In genomic region chr2:121974919-121975654, GRCh38 we compare ENCODE assay signal across 1 cellular context.
TF ChIP-seq lines count a peak whose summit lies in the region.

No MANE protein-coding gene starts in this region.

TF ChIP-seq in HepG2, 621 proteins besides CTCF, POLR2A, EP300 and RAD21 (continued from another document and continues in another):
- TF ChIP-seq E2F1 (CRISPR knock-in tag; IDR thresholded peaks at IDR 0.05): no peak
- no peak for TF ChIP-seq MXD4 (CRISPR knock-in tag; IDR thresholded peaks at IDR 0.05)
- TF ChIP-seq KLF16 (CRISPR knock-in tag; IDR thresholded peaks at IDR 0.05): 0 out of 4 replicates have a peak, but pooled peaks of 1 of the 2 experiments have one; percentile 24
- TF ChIP-seq MYC (CRISPR knock-in tag; IDR thresholded peaks at IDR 0.05; ENCODE audit: borderline replicate concordance): no peak
- no peak for TF ChIP-seq REXO4 (CRISPR knock-in tag; IDR thresholded peaks at IDR 0.05; ENCODE audit: borderline replicate concordance)
- 0 out of 2 replicates have a peak, but pooled peaks have one; percentile 46 for TF ChIP-seq ZNF784 (CRISPR knock-in tag; IDR thresholded peaks at IDR 0.05; ENCODE audit: borderline replicate concordance)
- peak; percentile 34; the same call in 1 of the 2 replicates for TF ChIP-seq ZNF687 (CRISPR knock-in tag; IDR thresholded peaks at IDR 0.05)
- TF ChIP-seq PITX1 (CRISPR knock-in tag; IDR thresholded peaks at IDR 0.05): 0 out of 2 replicates have a peak, but pooled peaks have one; percentile 52
- no peak for TF ChIP-seq ZBTB7A (CRISPR knock-in tag; IDR thresholded peaks at IDR 0.05)
- no peak for TF ChIP-seq ZNF557 (CRISPR knock-in tag; IDR thresholded peaks at IDR 0.05)
- no peak for TF ChIP-seq ZBTB14 (CRISPR knock-in tag; IDR thresholded peaks at IDR 0.05)
- no peak for TF ChIP-seq ZNF629 (CRISPR knock-in tag; conservative IDR thresholded peaks at IDR 0.05)
- no peak for TF ChIP-seq KDM2A (CRISPR knock-in tag; IDR thresholded peaks at IDR 0.05; ENCODE audit: borderline replicate concordance, low read depth)
- TF ChIP-seq, protein P1, sequence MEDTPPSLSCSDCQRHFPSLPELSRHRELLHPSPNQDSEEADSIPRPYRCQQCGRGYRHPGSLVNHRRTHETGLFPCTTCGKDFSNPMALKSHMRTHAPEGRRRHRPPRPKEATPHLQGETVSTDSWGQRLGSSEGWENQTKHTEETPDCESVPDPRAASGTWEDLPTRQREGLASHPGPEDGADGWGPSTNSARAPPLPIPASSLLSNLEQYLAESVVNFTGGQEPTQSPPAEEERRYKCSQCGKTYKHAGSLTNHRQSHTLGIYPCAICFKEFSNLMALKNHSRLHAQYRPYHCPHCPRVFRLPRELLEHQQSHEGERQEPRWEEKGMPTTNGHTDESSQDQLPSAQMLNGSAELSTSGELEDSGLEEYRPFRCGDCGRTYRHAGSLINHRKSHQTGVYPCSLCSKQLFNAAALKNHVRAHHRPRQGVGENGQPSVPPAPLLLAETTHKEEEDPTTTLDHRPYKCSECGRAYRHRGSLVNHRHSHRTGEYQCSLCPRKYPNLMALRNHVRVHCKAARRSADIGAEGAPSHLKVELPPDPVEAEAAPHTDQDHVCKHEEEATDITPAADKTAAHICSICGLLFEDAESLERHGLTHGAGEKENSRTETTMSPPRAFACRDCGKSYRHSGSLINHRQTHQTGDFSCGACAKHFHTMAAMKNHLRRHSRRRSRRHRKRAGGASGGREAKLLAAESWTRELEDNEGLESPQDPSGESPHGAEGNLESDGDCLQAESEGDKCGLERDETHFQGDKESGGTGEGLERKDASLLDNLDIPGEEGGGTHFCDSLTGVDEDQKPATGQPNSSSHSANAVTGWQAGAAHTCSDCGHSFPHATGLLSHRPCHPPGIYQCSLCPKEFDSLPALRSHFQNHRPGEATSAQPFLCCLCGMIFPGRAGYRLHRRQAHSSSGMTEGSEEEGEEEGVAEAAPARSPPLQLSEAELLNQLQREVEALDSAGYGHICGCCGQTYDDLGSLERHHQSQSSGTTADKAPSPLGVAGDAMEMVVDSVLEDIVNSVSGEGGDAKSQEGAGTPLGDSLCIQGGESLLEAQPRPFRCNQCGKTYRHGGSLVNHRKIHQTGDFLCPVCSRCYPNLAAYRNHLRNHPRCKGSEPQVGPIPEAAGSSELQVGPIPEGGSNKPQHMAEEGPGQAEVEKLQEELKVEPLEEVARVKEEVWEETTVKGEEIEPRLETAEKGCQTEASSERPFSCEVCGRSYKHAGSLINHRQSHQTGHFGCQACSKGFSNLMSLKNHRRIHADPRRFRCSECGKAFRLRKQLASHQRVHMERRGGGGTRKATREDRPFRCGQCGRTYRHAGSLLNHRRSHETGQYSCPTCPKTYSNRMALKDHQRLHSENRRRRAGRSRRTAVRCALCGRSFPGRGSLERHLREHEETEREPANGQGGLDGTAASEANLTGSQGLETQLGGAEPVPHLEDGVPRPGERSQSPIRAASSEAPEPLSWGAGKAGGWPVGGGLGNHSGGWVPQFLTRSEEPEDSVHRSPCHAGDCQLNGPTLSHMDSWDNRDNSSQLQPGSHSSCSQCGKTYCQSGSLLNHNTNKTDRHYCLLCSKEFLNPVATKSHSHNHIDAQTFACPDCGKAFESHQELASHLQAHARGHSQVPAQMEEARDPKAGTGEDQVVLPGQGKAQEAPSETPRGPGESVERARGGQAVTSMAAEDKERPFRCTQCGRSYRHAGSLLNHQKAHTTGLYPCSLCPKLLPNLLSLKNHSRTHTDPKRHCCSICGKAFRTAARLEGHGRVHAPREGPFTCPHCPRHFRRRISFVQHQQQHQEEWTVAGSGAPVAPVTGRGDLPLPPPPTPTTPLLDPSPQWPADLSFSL (CRISPR knock-in tag; IDR thresholded peaks at IDR 0.05): no peak
- TF ChIP-seq, protein P2, sequence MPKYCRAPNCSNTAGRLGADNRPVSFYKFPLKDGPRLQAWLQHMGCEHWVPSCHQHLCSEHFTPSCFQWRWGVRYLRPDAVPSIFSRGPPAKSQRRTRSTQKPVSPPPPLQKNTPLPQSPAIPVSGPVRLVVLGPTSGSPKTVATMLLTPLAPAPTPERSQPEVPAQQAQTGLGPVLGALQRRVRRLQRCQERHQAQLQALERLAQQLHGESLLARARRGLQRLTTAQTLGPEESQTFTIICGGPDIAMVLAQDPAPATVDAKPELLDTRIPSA (CRISPR knock-in tag; IDR thresholded peaks at IDR 0.05; ENCODE audit: borderline replicate concordance): no peak
- no peak for TF ChIP-seq NR1H2 (CRISPR knock-in tag; IDR thresholded peaks at IDR 0.05; ENCODE audit: borderline replicate concordance, low read depth)
- TF ChIP-seq MIXL1 (CRISPR knock-in tag; IDR thresholded peaks at IDR 0.05): peak; percentile 59; the same call in 1 of the 2 replicates
- no peak for TF ChIP-seq HIVEP1 (CRISPR knock-in tag; IDR thresholded peaks at IDR 0.05)
- TF ChIP-seq, protein P3, sequence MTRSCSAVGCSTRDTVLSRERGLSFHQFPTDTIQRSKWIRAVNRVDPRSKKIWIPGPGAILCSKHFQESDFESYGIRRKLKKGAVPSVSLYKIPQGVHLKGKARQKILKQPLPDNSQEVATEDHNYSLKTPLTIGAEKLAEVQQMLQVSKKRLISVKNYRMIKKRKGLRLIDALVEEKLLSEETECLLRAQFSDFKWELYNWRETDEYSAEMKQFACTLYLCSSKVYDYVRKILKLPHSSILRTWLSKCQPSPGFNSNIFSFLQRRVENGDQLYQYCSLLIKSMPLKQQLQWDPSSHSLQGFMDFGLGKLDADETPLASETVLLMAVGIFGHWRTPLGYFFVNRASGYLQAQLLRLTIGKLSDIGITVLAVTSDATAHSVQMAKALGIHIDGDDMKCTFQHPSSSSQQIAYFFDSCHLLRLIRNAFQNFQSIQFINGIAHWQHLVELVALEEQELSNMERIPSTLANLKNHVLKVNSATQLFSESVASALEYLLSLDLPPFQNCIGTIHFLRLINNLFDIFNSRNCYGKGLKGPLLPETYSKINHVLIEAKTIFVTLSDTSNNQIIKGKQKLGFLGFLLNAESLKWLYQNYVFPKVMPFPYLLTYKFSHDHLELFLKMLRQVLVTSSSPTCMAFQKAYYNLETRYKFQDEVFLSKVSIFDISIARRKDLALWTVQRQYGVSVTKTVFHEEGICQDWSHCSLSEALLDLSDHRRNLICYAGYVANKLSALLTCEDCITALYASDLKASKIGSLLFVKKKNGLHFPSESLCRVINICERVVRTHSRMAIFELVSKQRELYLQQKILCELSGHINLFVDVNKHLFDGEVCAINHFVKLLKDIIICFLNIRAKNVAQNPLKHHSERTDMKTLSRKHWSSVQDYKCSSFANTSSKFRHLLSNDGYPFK (CRISPR knock-in tag; IDR thresholded peaks at IDR 0.05; ENCODE audit: borderline replicate concordance): peak; percentile 18; the same call in 1 of the 2 replicates
- no peak for TF ChIP-seq GMEB1 (CRISPR knock-in tag; IDR thresholded peaks at IDR 0.05; ENCODE audit: borderline replicate concordance)
- TF ChIP-seq, protein P4, sequence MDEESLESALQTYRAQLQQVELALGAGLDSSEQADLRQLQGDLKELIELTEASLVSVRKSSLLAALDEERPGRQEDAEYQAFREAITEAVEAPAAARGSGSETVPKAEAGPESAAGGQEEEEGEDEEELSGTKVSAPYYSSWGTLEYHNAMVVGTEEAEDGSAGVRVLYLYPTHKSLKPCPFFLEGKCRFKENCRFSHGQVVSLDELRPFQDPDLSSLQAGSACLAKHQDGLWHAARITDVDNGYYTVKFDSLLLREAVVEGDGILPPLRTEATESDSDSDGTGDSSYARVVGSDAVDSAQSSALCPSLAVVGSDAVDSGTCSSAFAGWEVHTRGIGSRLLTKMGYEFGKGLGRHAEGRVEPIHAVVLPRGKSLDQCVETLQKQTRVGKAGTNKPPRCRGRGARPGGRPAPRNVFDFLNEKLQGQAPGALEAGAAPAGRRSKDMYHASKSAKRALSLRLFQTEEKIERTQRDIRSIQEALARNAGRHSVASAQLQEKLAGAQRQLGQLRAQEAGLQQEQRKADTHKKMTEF (CRISPR knock-in tag; IDR thresholded peaks at IDR 0.05): 0 out of 2 replicates have a peak, but pooled peaks have one; percentile 27
- TF ChIP-seq MTF2 (CRISPR knock-in tag; IDR thresholded peaks at IDR 0.05; ENCODE audit: borderline replicate concordance): 0 out of 2 replicates have a peak, but pooled peaks have one; percentile 60
- TF ChIP-seq ZNF747 (CRISPR knock-in tag; IDR thresholded peaks at IDR 0.05; ENCODE audit: borderline replicate concordance): no peak
- TF ChIP-seq ZNF3 (CRISPR knock-in tag; IDR thresholded peaks at IDR 0.05): no peak
- TF ChIP-seq, protein P5, sequence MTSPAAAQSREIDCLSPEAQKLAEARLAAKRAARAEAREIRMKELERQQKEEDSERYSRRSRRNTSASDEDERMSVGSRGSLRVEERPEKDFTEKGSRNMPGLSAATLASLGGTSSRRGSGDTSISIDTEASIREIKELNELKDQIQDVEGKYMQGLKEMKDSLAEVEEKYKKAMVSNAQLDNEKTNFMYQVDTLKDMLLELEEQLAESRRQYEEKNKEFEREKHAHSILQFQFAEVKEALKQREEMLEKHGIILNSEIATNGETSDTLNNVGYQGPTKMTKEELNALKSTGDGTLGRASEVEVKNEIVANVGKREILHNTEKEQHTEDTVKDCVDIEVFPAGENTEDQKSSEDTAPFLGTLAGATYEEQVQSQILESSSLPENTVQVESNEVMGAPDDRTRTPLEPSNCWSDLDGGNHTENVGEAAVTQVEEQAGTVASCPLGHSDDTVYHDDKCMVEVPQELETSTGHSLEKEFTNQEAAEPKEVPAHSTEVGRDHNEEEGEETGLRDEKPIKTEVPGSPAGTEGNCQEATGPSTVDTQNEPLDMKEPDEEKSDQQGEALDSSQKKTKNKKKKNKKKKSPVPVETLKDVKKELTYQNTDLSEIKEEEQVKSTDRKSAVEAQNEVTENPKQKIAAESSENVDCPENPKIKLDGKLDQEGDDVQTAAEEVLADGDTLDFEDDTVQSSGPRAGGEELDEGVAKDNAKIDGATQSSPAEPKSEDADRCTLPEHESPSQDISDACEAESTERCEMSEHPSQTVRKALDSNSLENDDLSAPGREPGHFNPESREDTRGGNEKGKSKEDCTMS (CRISPR knock-in tag; conservative IDR thresholded peaks at IDR 0.05): no peak
- peak; percentile 24; the same call in 1 of the 2 replicates for TF ChIP-seq ZNF350 (CRISPR knock-in tag; IDR thresholded peaks at IDR 0.05; ENCODE audit: borderline replicate concordance, low read depth)
- TF ChIP-seq ZNF335 (CRISPR knock-in tag; IDR thresholded peaks at IDR 0.05): no peak
- TF ChIP-seq EHMT2 (IDR thresholded peaks at IDR 0.05; ENCODE audit: borderline replicate concordance, low read depth, low read length): no peak
- no peak for TF ChIP-seq MIER3 (CRISPR knock-in tag; IDR thresholded peaks at IDR 0.05; ENCODE audit: borderline replicate concordance)
- no peak for TF ChIP-seq ZNF17 (CRISPR knock-in tag; IDR thresholded peaks at IDR 0.05)
- TF ChIP-seq CEBPB (IDR thresholded peaks at IDR 0.05; ENCODE audit: borderline replicate concordance, low read depth, low read length): no peak
